In genomic region chr14:91376547-91377477, GRCh38 we compare ENCODE assay signal across 12 cellular contexts. TPM values are rescaled to one million over a fixed set of nuclear protein-coding genes. Genes with fewer than 3 reads are reported as not detected.
DNase-seq lines count a peak whose midpoint lies in the region; ATAC-seq, FAIRE-seq and TF ChIP-seq lines count a peak whose summit lies in the region.
"Had no signal": no experiment of that assay in that cellular context is flagged by ENCODE, and none has a peak within 500 bp of the region (broad histone marks: within the 10 kb centered on the region; RNA-seq: fewer than 3 reads in every experiment).

No MANE protein-coding gene starts in this region.

- CTCF ChIA-PET in CD8-positive, alpha-beta T cell (lab: Charles Lee), result interaction anchor here (0.6 to 16.1 kb wide), 12 partner anchors 11 to 53 kb away, joined by 3 to 120 read pairs (median 4); no protein-coding TSS in a partner anchor

- intact Hi-C loops in CD8-positive, alpha-beta T cell (cut with DNase I, micrococcal nuclease), result loop anchor here in 1 of 2 experiments (1.0 kb wide), 1 partner anchor 10 kb away; no protein-coding TSS in a partner anchor
- intact Hi-C loops in lower lobe of right lung (cut with DNase I), result no loop called here
- intact Hi-C loops in body of pancreas (cut with DNase I), result no loop called here

- H3K9me3 ChIP-seq in CD8-positive, alpha-beta T cell (ENCODE audit: low read length), result no peaks in the 10 kb centered on the region
- H3K9me3 ChIP-seq in T-helper 17 cell (ENCODE audit: control insufficient read depth, low read length, poor library complexity, severe bottlenecking) (no peaks in the 10 kb centered on the region), lower lobe of right lung (no peaks in the 10 kb centered on the region), body of pancreas (no peaks in the 10 kb centered on the region)

- peak overlapping the region; percentile 82 for H3K4me3 Mint-ChIP-seq in CD8-positive, alpha-beta T cell
- H3K4me3 Mint-ChIP-seq in T-helper 17 cell, result peak overlapping the region; percentile 70

- TF ChIP-seq POLR2A in body of pancreas (IDR thresholded peaks at IDR 0.05), result no peak

- no peak for TF ChIP-seq CTCF in CD8-positive, alpha-beta T cell (IDR thresholded peaks at IDR 0.05)
- TF ChIP-seq CTCF in lower lobe of right lung (IDR thresholded peaks at IDR 0.05), result no peak
- TF ChIP-seq CTCF in body of pancreas (IDR thresholded peaks at IDR 0.05), result no peak

- no peaks in the 10 kb centered on the region for H3K27me3 Mint-ChIP-seq in CD8-positive, alpha-beta T cell (ENCODE audit: low read depth)
- no peaks in the 10 kb centered on the region for H3K27me3 Mint-ChIP-seq in T-helper 17 cell

- peaks cover 98% of the 10 kb centered on the region for H3K4me1 ChIP-seq in CD8-positive, alpha-beta T cell (ENCODE audit: insufficient read depth, low read length)
- H3K4me1 ChIP-seq in lower lobe of right lung (peaks cover 85% of the 10 kb centered on the region), body of pancreas (peaks cover 44% of the 10 kb centered on the region)

- H3K36me3 ChIP-seq in CD8-positive, alpha-beta T cell (ENCODE audit: insufficient read depth, low read length), result peaks cover 7% of the 10 kb centered on the region
- no peaks in the 10 kb centered on the region for H3K36me3 ChIP-seq in lower lobe of right lung
- no peaks in the 10 kb centered on the region for H3K36me3 ChIP-seq in body of pancreas (replicated peaks in 1 of 2; ENCODE audit: insufficient read depth in 1 of 2, low read depth in 2 of 2)

- peaks cover 99% of the 10 kb centered on the region for H3K4me1 Mint-ChIP-seq in CD8-positive, alpha-beta T cell (ENCODE audit: low read depth)
- peaks cover 87% of the 10 kb centered on the region for H3K4me1 Mint-ChIP-seq in T-helper 17 cell

- H3K27ac ChIP-seq in CD8-positive, alpha-beta T cell (ENCODE audit: low read depth, low read length), result peak overlapping the region; percentile 8
- H3K27ac ChIP-seq in lower lobe of right lung, result peak overlapping the region; percentile 24
- no peak overlapping the region for H3K27ac ChIP-seq in body of pancreas

- POLR2A ChIA-PET in CD8-positive, alpha-beta T cell (lab: Charles Lee), result interaction anchor here (1.0 to 5.0 kb wide), 12 partner anchors 9 to 41 kb away, joined by 3 to 81 read pairs (median 5); partner anchors contain the start of gene CCDC88C

- no peaks in the 10 kb centered on the region for H3K9me3 Mint-ChIP-seq in CD8-positive, alpha-beta T cell

- peak in 2 of 7 experiments; percentile 33 to 56 for DNase-seq in CD8-positive, alpha-beta T cell
- DNase-seq in GM18507 (ENCODE audit: extremely low spot score, insufficient read length, low read depth) (no peak), T-helper 17 cell (no peak), lower lobe of right lung (no peak), body of pancreas (no peak)
- no peak for DNase-seq in stimulated activated CD4-positive, alpha-beta T cell treated with anti-CD3 and anti-CD28 coated beads, Interleukin-2, amount 100 ng/mL, for 48 hours
- DNase-seq: activated CD4-positive, alpha-beta T cell treated with anti-CD3 and anti-CD28 coated beads for 1 hour; cerebellar nuclear complex; GF-D8; Karpas-422; midbrain had no signal

- peak; percentile 14 for ATAC-seq in CD8-positive, alpha-beta T cell
- ATAC-seq in T-helper 17 cell (no peak), lower lobe of right lung (no peak), HG02840 (IDR thresholded peaks at IDR 0.05; ENCODE audit: low FRiP score, unreplicated experiment) (no peak), body of pancreas (no peak)

- H3K27ac Mint-ChIP-seq in CD8-positive, alpha-beta T cell, result peak overlapping the region; percentile 95
- peak overlapping the region; percentile 100 for H3K27ac Mint-ChIP-seq in T-helper 17 cell

- peak; percentile 67 for FAIRE-seq in GM18507 (lab: Jason Lieb, UNC)

- no peaks in the 10 kb centered on the region for H3K27me3 ChIP-seq in CD8-positive, alpha-beta T cell (ENCODE audit: insufficient read depth, low read length)
- H3K27me3 ChIP-seq in lower lobe of right lung (ENCODE audit: low read depth) (no peaks in the 10 kb centered on the region), body of pancreas (no peaks in the 10 kb centered on the region)

- H3K4me3 ChIP-seq in CD8-positive, alpha-beta T cell (ENCODE audit: low read depth, low read length), result peak overlapping the region; percentile 3
- H3K4me3 ChIP-seq in lower lobe of right lung (no peak overlapping the region), body of pancreas (no peak overlapping the region)

- 80 to 86% methylated on average over 15 to 27 of the region's 28 CpGs for WGBS in body of pancreas, 2 donors

- peaks cover 62% of the 10 kb centered on the region for H3K36me3 Mint-ChIP-seq in CD8-positive, alpha-beta T cell
- peaks cover 3% of the 10 kb centered on the region for H3K36me3 Mint-ChIP-seq in T-helper 17 cell (ENCODE audit: low read depth)

RNA-seq across cellular contexts. Expression of gene CCDC88C, which starts 40.8 kb away (rescaled TPM):
- total RNA-seq in CD8-positive, alpha-beta T cell, result 100 to 1,000 TPM; 266 to 273 TPM
- 100 to 1,000 TPM; 333 to 339 TPM for total RNA-seq in T-helper 17 cell
- 45.8 TPM for total RNA-seq in lower lobe of right lung
- total RNA-seq in body of pancreas, result 10 to 100 TPM; 36.3 to 57.4 TPM

Comparison
In these comparisons a context has a peak if more than half of its experiments do, and no peak if none do; other contexts are left out.
1. H3K27ac ChIP-seq: peak in CD8-positive, alpha-beta T cell (single experiment) and lower lobe of right lung (single experiment); none in body of pancreas (0 of 4).